Comparison of ENCODE assay signal across 1 cellular context in the genomic region with DNA sequence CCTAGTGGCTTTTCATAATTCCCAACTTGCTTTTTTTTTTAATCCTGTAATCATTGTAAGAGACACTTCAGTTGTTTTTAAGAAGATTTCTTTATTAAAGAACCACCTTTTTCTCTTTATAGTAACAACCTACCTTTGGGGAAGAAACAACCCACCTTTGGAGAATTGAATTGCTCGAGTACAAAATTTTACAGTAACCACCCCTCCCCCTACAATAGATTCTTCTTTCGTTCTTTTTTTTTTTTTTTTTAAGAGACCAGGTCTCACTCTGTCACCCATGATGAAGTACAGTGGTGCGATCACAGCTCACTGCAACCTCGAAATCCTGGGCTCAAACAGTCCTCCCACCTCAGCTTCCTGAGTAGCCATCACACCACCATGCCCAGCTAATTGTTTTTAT.
TF ChIP-seq lines count a peak whose summit lies in the region.

No MANE protein-coding gene starts in this region.

TF ChIP-seq in HepG2, 621 proteins besides CTCF, POLR2A, EP300 and RAD21:
- TF ChIP-seq PITX1 (CRISPR knock-in tag; IDR thresholded peaks at IDR 0.05), result no peak
- TF ChIP-seq ZNF773 (CRISPR knock-in tag; IDR thresholded peaks at IDR 0.05; ENCODE audit: borderline replicate concordance), result no peak
- no peak for TF ChIP-seq ZKSCAN5 (CRISPR knock-in tag; IDR thresholded peaks at IDR 0.05)
- no peak for TF ChIP-seq ZNF549 (CRISPR knock-in tag; IDR thresholded peaks at IDR 0.05)
- no peak for TF ChIP-seq TOE1 (CRISPR knock-in tag; IDR thresholded peaks at IDR 0.05)
- TF ChIP-seq SATB2 (CRISPR knock-in tag; IDR thresholded peaks at IDR 0.05), result no peak
- no peak for TF ChIP-seq ZNF142 (CRISPR knock-in tag; IDR thresholded peaks at IDR 0.05)
- TF ChIP-seq ZMYM4 (CRISPR knock-in tag; IDR thresholded peaks at IDR 0.05), result no peak
